In the genomic region with DNA sequence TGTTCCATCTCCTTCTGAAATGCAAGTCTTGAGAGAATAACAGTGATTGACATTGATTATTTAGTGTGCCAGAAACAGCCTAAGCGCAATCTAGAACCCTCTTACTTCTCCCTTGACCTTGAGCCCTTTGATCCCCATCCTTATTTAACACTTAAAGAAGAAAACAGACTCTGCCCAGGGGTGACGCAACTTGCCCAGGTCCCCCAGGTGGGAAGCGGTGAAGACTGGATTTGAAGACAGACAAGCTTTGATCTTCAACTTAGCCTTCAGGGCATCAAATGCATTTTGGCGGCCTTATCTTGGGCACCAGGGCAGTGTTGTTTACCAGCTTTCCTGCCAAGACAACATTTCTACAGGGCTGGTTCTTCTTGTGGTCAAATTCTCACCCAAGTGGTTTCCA, we compare ENCODE assay signal across 1 cellular context.
TF ChIP-seq lines count a peak whose summit lies in the region.

No MANE protein-coding gene starts in this region.

TF ChIP-seq in HepG2, 621 proteins besides CTCF, POLR2A, EP300 and RAD21:
- TF ChIP-seq TAF15 (IDR thresholded peaks at IDR 0.05; ENCODE audit: low read depth, low read length, poor library complexity, severe bottlenecking), result no peak
- no peak for TF ChIP-seq SMAD9 (CRISPR knock-in tag; IDR thresholded peaks at IDR 0.05)
- TF ChIP-seq NFE2L2 (IDR thresholded peaks at IDR 0.05; ENCODE audit: low read length), result no peak
- no peak for TF ChIP-seq SPEN (CRISPR knock-in tag; IDR thresholded peaks at IDR 0.05; ENCODE audit: low read depth)
- peak; percentile 53 for TF ChIP-seq CEBPB (IDR thresholded peaks at IDR 0.05; ENCODE audit: borderline replicate concordance, low read depth, low read length)
